In genomic region chr4:52874948-52875347, GRCh38 we compare ENCODE assay signal across 28 cellular contexts. TPM values are rescaled to one million over a fixed set of nuclear protein-coding genes. Genes with fewer than 3 reads are reported as not detected.
"Had no signal": no experiment of that assay in that cellular context is flagged by ENCODE, and none has a peak within 500 bp of the region (broad histone marks: within the 10 kb centered on the region; RNA-seq: fewer than 3 reads in every experiment).

No MANE protein-coding gene starts in this region.

- H3K4me3 ChIP-seq: ascending aorta had no signal

- H3K27ac Mint-ChIP-seq: activated B cell treated with CpG ODN at 0.5 μM for 24 hours; activated CD4-positive, alpha-beta memory T cell treated with anti-CD3 and anti-CD28 coated beads, Interleukin-2, amount 10 ng/mL, durations not matched to agents 7 days and 5 days; activated CD4-positive, alpha-beta T cell treated with anti-CD3 and anti-CD28 coated beads, Interleukin-2, amount 10 ng/mL, durations not matched to agents 7 days and 5 days; activated CD8-positive, alpha-beta memory T cell treated with anti-CD3 and anti-CD28 coated beads, Interleukin-2, amount 10 ng/mL, durations not matched to agents 7 days and 5 days; activated naive CD4-positive, alpha-beta T cell treated with anti-CD3 and anti-CD28 coated beads, Interleukin-2, amount 10 ng/mL, durations not matched to agents 7 days and 5 days; activated naive CD4-positive, alpha-beta T cell treated with anti-CD3 and anti-CD28 coated beads, Interleukin-2, amount 50 U/mL, for 24 hours; activated naive CD8-positive, alpha-beta T cell; activated naive CD8-positive, alpha-beta T cell treated with anti-CD3 and anti-CD28 coated beads, Interleukin-2, amount 10 ng/mL, durations not matched to agents 7 days and 5 days; activated T-cell treated with anti-CD3 and anti-CD28 coated beads, Interleukin-2, amount 50 U/mL, for 24 hours; activated T-helper 2 cell treated with anti-CD3 and anti-CD28 coated beads, Interferon-gamma antibody, Interleukin-2, Interleukin-4, amounts not matched to agents 10 μg/mL and 5 μg/mL and 100 μg/mL, durations not matched to agents 14 hours and 24 hours and 36 hours; T-cell; T-helper 17 cell had no signal

- DNase-seq: activated B cell treated with CpG ODN at 0.5 μM for 24 hours; activated CD4-positive, alpha-beta memory T cell treated with anti-CD3 and anti-CD28 coated beads, Interleukin-2, amount 10 ng/mL, durations not matched to agents 7 days and 5 days; activated CD4-positive, alpha-beta T cell treated with anti-CD3 and anti-CD28 coated beads for 4 hours; activated CD4-positive, alpha-beta T cell treated with anti-CD3 and anti-CD28 coated beads, Interleukin-2, amount 10 ng/mL, durations not matched to agents 7 days and 5 days; activated CD4-positive, alpha-beta T cell treated with anti-CD3 and anti-CD28 coated beads, Interleukin-2, amount 50 U/mL, for 48 hours; activated CD4-positive, CD25-positive, alpha-beta regulatory T cell treated with anti-CD3 and anti-CD28 coated beads, Interleukin-2, amount 50 U/mL, for 72 hours; activated CD8-positive, alpha-beta memory T cell treated with anti-CD3 and anti-CD28 coated beads for 24 hours; activated CD8-positive, alpha-beta memory T cell treated with anti-CD3 and anti-CD28 coated beads, Interleukin-2, amount 10 ng/mL, durations not matched to agents 7 days and 5 days; activated CD8-positive, alpha-beta memory T cell treated with anti-CD3 and anti-CD28 coated beads, Interleukin-2, amount 50 U/mL, for 48 hours; activated CD8-positive, alpha-beta T cell treated with anti-CD3 and anti-CD28 coated beads, Interleukin-2, amount 10 ng/mL, durations not matched to agents 7 days and 5 days; activated effector memory CD4-positive, alpha-beta T cell treated with Interleukin-2 at 50 U/mL for 16 hours; activated gamma-delta T cell; activated naive CD4-positive, alpha-beta T cell treated with anti-CD3 and anti-CD28 coated beads, Interleukin-2, amount 10 ng/mL, durations not matched to agents 7 days and 5 days; activated naive CD4-positive, alpha-beta T cell treated with Interleukin-2 at 50 U/mL for 16 hours; activated naive CD8-positive, alpha-beta T cell treated with anti-CD3 and anti-CD28 coated beads, Interleukin-2, amount 10 ng/mL, durations not matched to agents 7 days and 5 days; activated T-cell treated with anti-CD3 and anti-CD28 coated beads, Interleukin-2, amount 50 U/mL, for 24 hours; activated T-cell treated with anti-CD3 and anti-CD28 coated beads, Interleukin-2, amount 50 U/mL, for 48 hours; amygdala; anterior cingulate cortex; central memory CD4-positive, alpha-beta T cell; T-cell; T-helper 17 cell had no signal

- H3K4me3 Mint-ChIP-seq: activated B cell treated with CpG ODN at 0.5 μM for 24 hours; activated CD4-positive, alpha-beta memory T cell treated with anti-CD3 and anti-CD28 coated beads, Interleukin-2, amount 10 ng/mL, durations not matched to agents 7 days and 5 days; activated CD4-positive, alpha-beta T cell treated with anti-CD3 and anti-CD28 coated beads, Interleukin-2, amount 10 ng/mL, durations not matched to agents 7 days and 5 days; activated CD8-positive, alpha-beta memory T cell treated with anti-CD3 and anti-CD28 coated beads, Interleukin-2, amount 10 ng/mL, durations not matched to agents 7 days and 5 days; activated CD8-positive, alpha-beta T cell treated with anti-CD3 and anti-CD28 coated beads, Interleukin-2, amount 10 ng/mL, durations not matched to agents 7 days and 5 days; activated naive CD4-positive, alpha-beta T cell treated with anti-CD3 and anti-CD28 coated beads, Interleukin-2, amount 10 ng/mL, durations not matched to agents 7 days and 5 days; activated naive CD4-positive, alpha-beta T cell treated with anti-CD3 and anti-CD28 coated beads, Interleukin-2, amount 50 U/mL, for 24 hours; activated naive CD8-positive, alpha-beta T cell; activated naive CD8-positive, alpha-beta T cell treated with anti-CD3 and anti-CD28 coated beads, Interleukin-2, amount 10 ng/mL, durations not matched to agents 7 days and 5 days; activated T-cell treated with anti-CD3 and anti-CD28 coated beads, Interleukin-2, amount 50 U/mL, for 24 hours; brain; T-cell; T-helper 17 cell had no signal

- H3K36me3 ChIP-seq: ascending aorta had no signal

- H3K27ac ChIP-seq: ascending aorta, VCaP had no signal

- H3K27me3 ChIP-seq: ascending aorta had no signal

- H3K27me3 Mint-ChIP-seq: activated B cell treated with CpG ODN at 0.5 μM for 24 hours; activated CD4-positive, alpha-beta memory T cell treated with anti-CD3 and anti-CD28 coated beads, Interleukin-2, amount 10 ng/mL, durations not matched to agents 7 days and 5 days; activated CD4-positive, alpha-beta T cell treated with anti-CD3 and anti-CD28 coated beads, Interleukin-2, amount 10 ng/mL, durations not matched to agents 7 days and 5 days; activated CD8-positive, alpha-beta memory T cell treated with anti-CD3 and anti-CD28 coated beads, Interleukin-2, amount 10 ng/mL, durations not matched to agents 7 days and 5 days; activated naive CD4-positive, alpha-beta T cell treated with anti-CD3 and anti-CD28 coated beads, Interleukin-2, amount 10 ng/mL, durations not matched to agents 7 days and 5 days; activated naive CD4-positive, alpha-beta T cell treated with anti-CD3 and anti-CD28 coated beads, Interleukin-2, amount 50 U/mL, for 24 hours; activated naive CD8-positive, alpha-beta T cell; activated naive CD8-positive, alpha-beta T cell treated with anti-CD3 and anti-CD28 coated beads, Interleukin-2, amount 10 ng/mL, durations not matched to agents 7 days and 5 days; activated T-cell treated with anti-CD3 and anti-CD28 coated beads, Interleukin-2, amount 50 U/mL, for 24 hours; brain; T-cell; T-helper 17 cell had no signal

- ATAC-seq: activated CD8-positive, alpha-beta memory T cell treated with anti-CD3 and anti-CD28 coated beads, Interleukin-2, amount 10 ng/mL, durations not matched to agents 7 days and 5 days; activated CD8-positive, alpha-beta T cell treated with anti-CD3 and anti-CD28 coated beads, Interleukin-2, amount 10 ng/mL, durations not matched to agents 7 days and 5 days; T-cell; T-helper 17 cell had no signal

- H3K9me3 ChIP-seq: ascending aorta had no signal

- H3K9me3 Mint-ChIP-seq: activated B cell treated with CpG ODN at 0.5 μM for 24 hours; activated CD4-positive, alpha-beta memory T cell treated with anti-CD3 and anti-CD28 coated beads, Interleukin-2, amount 10 ng/mL, durations not matched to agents 7 days and 5 days; activated CD4-positive, alpha-beta T cell treated with anti-CD3 and anti-CD28 coated beads, Interleukin-2, amount 10 ng/mL, durations not matched to agents 7 days and 5 days; activated naive CD4-positive, alpha-beta T cell treated with anti-CD3 and anti-CD28 coated beads, Interleukin-2, amount 10 ng/mL, durations not matched to agents 7 days and 5 days; activated naive CD4-positive, alpha-beta T cell treated with anti-CD3 and anti-CD28 coated beads, Interleukin-2, amount 50 U/mL, for 24 hours; activated naive CD8-positive, alpha-beta T cell treated with anti-CD3 and anti-CD28 coated beads, Interleukin-2, amount 10 ng/mL, durations not matched to agents 7 days and 5 days; activated T-cell treated with anti-CD3 and anti-CD28 coated beads, Interleukin-2, amount 50 U/mL, for 24 hours; activated T-helper 2 cell treated with anti-CD3 and anti-CD28 coated beads, Interferon-gamma antibody, Interleukin-2, Interleukin-4, amounts not matched to agents 10 μg/mL and 5 μg/mL and 100 μg/mL, durations not matched to agents 14 hours and 24 hours and 36 hours; T-cell had no signal

- H3K4me1 Mint-ChIP-seq: activated B cell treated with CpG ODN at 0.5 μM for 24 hours had no signal

RNA-seq across cellular contexts. Expression of gene RASL11B, which starts 12.8 kb away (rescaled TPM):
- total RNA-seq: activated B cell treated with CpG ODN at 0.5 μM for 24 hours, ascending aorta, T-helper 17 cell had no signal
